ENCODE assay signal across 8 cellular contexts in genomic region chr14:73645248-73645610, GRCh38. TPM values are rescaled to one million over a fixed set of nuclear protein-coding genes. Genes with fewer than 3 reads are reported as not detected.
DNase-seq lines count a peak whose midpoint lies in the region; ATAC-seq and TF ChIP-seq lines count a peak whose summit lies in the region.

No MANE protein-coding gene starts in this region.

- H3K4me1 ChIP-seq in CD8-positive, alpha-beta T cell (ENCODE audit: insufficient read depth, low read length), result peaks cover 15% of the 10 kb centered on the region
- H3K4me1 ChIP-seq in Loucy (ENCODE audit: insufficient read depth, low read length, poor library complexity, severe bottlenecking) (peaks cover 17% of the 10 kb centered on the region), neuronal stem cell (ENCODE audit: control insufficient read depth in 2 of 2, insufficient read depth in 1 of 2, low read depth in 1 of 2, low read length in 2 of 2) (peaks cover 0 to 3% of the 10 kb centered on the region in 2 donors)
- peaks cover 5% of the 10 kb centered on the region for H3K4me1 ChIP-seq in effector memory CD4-positive, alpha-beta T cell (ENCODE audit: control insufficient read depth, insufficient read depth, low read length, poor library complexity, severe bottlenecking)

- H3K27me3 Mint-ChIP-seq in CD8-positive, alpha-beta T cell (ENCODE audit: low read depth), result no peaks in the 10 kb centered on the region

- no peak overlapping the region for H3K4ac ChIP-seq in neuronal stem cell (ENCODE audit: low read length)

- H3K4me2 ChIP-seq in Loucy (ENCODE audit: low read depth, low read length, poor library complexity, severe bottlenecking), result peak overlapping the region; percentile 86
- H3K4me2 ChIP-seq in neuronal stem cell (ENCODE audit: insufficient read depth, low read length, poor library complexity, severe bottlenecking), result peak overlapping the region; percentile 63

- H4K20me1 ChIP-seq in Loucy (ENCODE audit: insufficient read depth, low read length, poor library complexity, severe bottlenecking), result no peaks in the 10 kb centered on the region

- peaks cover 1% of the 10 kb centered on the region for H3K79me1 ChIP-seq in neuronal stem cell (ENCODE audit: low read depth, low read length)

- peaks cover 5% of the 10 kb centered on the region for H3K36me3 Mint-ChIP-seq in CD8-positive, alpha-beta T cell

- H3K36me3 ChIP-seq in CD8-positive, alpha-beta T cell (ENCODE audit: insufficient read depth, low read length), result no peaks in the 10 kb centered on the region
- H3K36me3 ChIP-seq in Loucy (ENCODE audit: insufficient read depth, low read length), result no peaks in the 10 kb centered on the region
- no peaks in the 10 kb centered on the region for H3K36me3 ChIP-seq in effector memory CD4-positive, alpha-beta T cell (ENCODE audit: control insufficient read depth, insufficient read depth, low read length)
- no peaks in the 10 kb centered on the region for H3K36me3 ChIP-seq in neuronal stem cell (replicated peaks in 1 of 2; ENCODE audit: control insufficient read depth in 2 of 2, insufficient read depth in 2 of 2, low read length in 2 of 2)

- H3K4me3 ChIP-seq in CD8-positive, alpha-beta T cell (ENCODE audit: low read depth, low read length), result peak overlapping the region; percentile 67
- H3K4me3 ChIP-seq in Loucy (ENCODE audit: low read length, poor library complexity, severe bottlenecking), result peak overlapping the region; percentile 96
- H3K4me3 ChIP-seq in effector memory CD4-positive, alpha-beta T cell (ENCODE audit: insufficient read depth, low read depth, low read length, poor library complexity, severe bottlenecking), result peak overlapping the region; percentile 86
- peak overlapping the region; percentile 92 to 98 for H3K4me3 ChIP-seq in neuronal stem cell (ENCODE audit: low read length in 2 of 2)

- no peak for ATAC-seq in CD8-positive, alpha-beta T cell
- ATAC-seq in HG03520 (IDR thresholded peaks at IDR 0.05; ENCODE audit: unreplicated experiment), result no peak

- H3K9ac ChIP-seq in Loucy (ENCODE audit: low read depth, low read length, poor library complexity, severe bottlenecking) (peak overlapping the region; percentile 85), neuronal stem cell (ENCODE audit: low read depth, low read length, poor library complexity) (peak overlapping the region; percentile 89)

- H2AFZ ChIP-seq in Loucy (ENCODE audit: low read length), result peak overlapping the region; percentile 91
- peak overlapping the region; percentile 96 for H2AFZ ChIP-seq in neuronal stem cell (ENCODE audit: low read length)

- CTCF ChIA-PET in CD8-positive, alpha-beta T cell (lab: Charles Lee), result interaction anchor here (0.9 to 1.3 kb wide), 2 partner anchors 12 to 136 kb away, joined by 3 to 5 read pairs; no protein-coding TSS in a partner anchor

- no peaks in the 10 kb centered on the region for H3K9me3 Mint-ChIP-seq in CD8-positive, alpha-beta T cell

- no peak overlapping the region for H3K18ac ChIP-seq in neuronal stem cell (ENCODE audit: low read length)

- POLR2A ChIA-PET in CD8-positive, alpha-beta T cell (lab: Charles Lee), result interaction anchor here (1.0 to 2.5 kb wide), 4 partner anchors 32 to 241 kb away, joined by 4 to 9 read pairs (median 4); partner anchors contain the start of genes ACOT4, ACOT6, RIOX1 and ZNF410

- WGBS in neuronal stem cell (ENCODE audit: extremely low coverage in 2 of 2, insufficient read length in 2 of 2, insufficient replicate concordance in 1 of 2), 2 donors, result no CpG with 5 or more reads among the region's 7 CpGs

- peak overlapping the region; percentile 61 for H3K27ac ChIP-seq in CD8-positive, alpha-beta T cell (ENCODE audit: low read depth, low read length)
- H3K27ac ChIP-seq in effector memory CD4-positive, alpha-beta T cell (ENCODE audit: insufficient read depth, low read length, poor library complexity, severe bottlenecking), result peak overlapping the region; percentile 79
- no peak overlapping the region for H3K27ac ChIP-seq in neuronal stem cell (replicated peaks; ENCODE audit: low read length)

- H4K8ac ChIP-seq in neuronal stem cell (ENCODE audit: low read depth, low read length), result no peak overlapping the region

- no peaks in the 10 kb centered on the region for H3K79me2 ChIP-seq in Loucy (ENCODE audit: insufficient read depth, low read length)

- no peak overlapping the region for H3K14ac ChIP-seq in neuronal stem cell (ENCODE audit: low read length)

- no peaks in the 10 kb centered on the region for H3K9me2 ChIP-seq in Loucy (replicated peaks; ENCODE audit: low read depth, low read length)

- DNase-seq in CD8-positive, alpha-beta T cell, result no peak
- DNase-seq in effector memory CD4-positive, alpha-beta T cell, result no peak
- DNase-seq in neuronal stem cell (ENCODE audit: low spot score), result no peak
- no peak for DNase-seq in HT-29 (ENCODE audit: low spot score)
- no peak for DNase-seq in SK-N-DZ (ENCODE audit: low spot score)
- DNase-seq in NOMO-1 treated with DMSO at 0.1 percent for 48 hours (lab: John Stamatoyannopoulos, UW; ENCODE audit: unreplicated experiment), result no peak

- no peaks in the 10 kb centered on the region for H3K27me3 ChIP-seq in CD8-positive, alpha-beta T cell (ENCODE audit: insufficient read depth, low read length)
- H3K27me3 ChIP-seq in Loucy (ENCODE audit: insufficient read depth, low read length, poor library complexity, severe bottlenecking) (no peaks in the 10 kb centered on the region), neuronal stem cell (ENCODE audit: control insufficient read depth in 3 of 3, insufficient read depth in 3 of 3, low read depth in 1 of 3, low read length in 3 of 3) (no peaks in the 10 kb centered on the region)
- H3K27me3 ChIP-seq in effector memory CD4-positive, alpha-beta T cell (replicated peaks; ENCODE audit: control insufficient read depth, insufficient read depth, low read length, poor library complexity, severe bottlenecking), result no peaks in the 10 kb centered on the region

- no peak overlapping the region for H2BK120ac ChIP-seq in neuronal stem cell (ENCODE audit: low read depth, low read length)

- no peak overlapping the region for H3K23ac ChIP-seq in neuronal stem cell (ENCODE audit: low read depth, low read length, poor library complexity)

- intact Hi-C loops in CD8-positive, alpha-beta T cell (cut with DNase I, micrococcal nuclease), result loop anchor here (2.0 to 10.0 kb wide), 4 partner anchors 68 to 210 kb away; partner anchors contain the start of genes NUMB (in 1 of the 2) and PTGR2 (in 1 of the 2)

- no peak overlapping the region for H4K91ac ChIP-seq in neuronal stem cell (ENCODE audit: low read depth, low read length, poor library complexity)

- H3K4me1 Mint-ChIP-seq in CD8-positive, alpha-beta T cell (ENCODE audit: low read depth), result peaks cover 17% of the 10 kb centered on the region

- H2BK12ac ChIP-seq in neuronal stem cell (ENCODE audit: low read length), result no peak overlapping the region

- no peaks in the 10 kb centered on the region for H3K9me3 ChIP-seq in CD8-positive, alpha-beta T cell (ENCODE audit: low read length)
- H3K9me3 ChIP-seq in Loucy (ENCODE audit: insufficient read depth, low read depth, low read length), result no peaks in the 10 kb centered on the region
- no peaks in the 10 kb centered on the region for H3K9me3 ChIP-seq in effector memory CD4-positive, alpha-beta T cell (ENCODE audit: control insufficient read depth, low read length)
- H3K9me3 ChIP-seq in neuronal stem cell (replicated peaks in 1 of 2; ENCODE audit: control insufficient read depth in 2 of 2, insufficient read depth in 1 of 2, low read depth in 1 of 2, low read length in 2 of 2), result no peaks in the 10 kb centered on the region

- no peak overlapping the region for H2AK5ac ChIP-seq in neuronal stem cell (ENCODE audit: low read depth, low read length)

- no peak for TF ChIP-seq CTCF in CD8-positive, alpha-beta T cell (IDR thresholded peaks at IDR 0.05)
- TF ChIP-seq CTCF in Loucy (conservative IDR thresholded peaks at IDR 0.05; ENCODE audit: low read length), result no peak

- no peak overlapping the region for H2BK5ac ChIP-seq in neuronal stem cell (ENCODE audit: low read length)

- H3F3A ChIP-seq in Loucy (ENCODE audit: low read depth), result no peaks in the 10 kb centered on the region

- H3K27ac Mint-ChIP-seq in CD8-positive, alpha-beta T cell, result peak overlapping the region; percentile 85

- no peak overlapping the region for H2BK15ac ChIP-seq in neuronal stem cell (ENCODE audit: low read length)

- H3K4me3 Mint-ChIP-seq in CD8-positive, alpha-beta T cell, result peak overlapping the region; percentile 89

RNA-seq across cellular contexts. Expression of gene DNAL1, which starts 0.4 kb away (rescaled TPM):
- total RNA-seq in CD8-positive, alpha-beta T cell, result 1 to 10 TPM; 2.8 to 3.3 TPM
- 15.2 TPM for polyA plus RNA-seq in neuronal stem cell (2013, experiment 1 of 2)
- polyA plus RNA-seq in neuronal stem cell (2013, experiment 2 of 2), result 13.6 TPM
- 1.1 and 3.2 TPM in 2 replicates for total RNA-seq in HT-29 (2014; rRNA removed; shearing (Covaris generic))
- polyA plus RNA-seq in SK-N-DZ (2014; cell fraction: cytosol; rRNA removed), result 15.2 and 17.7 TPM in 2 replicates
- polyA plus RNA-seq in SK-N-DZ (2014; cell fraction: nucleus; rRNA removed), result 2.2 and 6.1 TPM in 2 replicates

RNA-seq across cellular contexts. Expression of gene ACOT6, which starts 32.9 kb away (rescaled TPM):
- total RNA-seq in CD8-positive, alpha-beta T cell, result not detected
- polyA plus RNA-seq in neuronal stem cell (2013, experiment 1 of 2), result not detected
- polyA plus RNA-seq in neuronal stem cell (2013, experiment 2 of 2), result not detected
- total RNA-seq in HT-29 (2014; rRNA removed; shearing (Covaris generic)), result not detected in 2 replicates
- not detected in 2 replicates for polyA plus RNA-seq in SK-N-DZ (2014; cell fraction: cytosol; rRNA removed)
- not detected in 2 replicates for polyA plus RNA-seq in SK-N-DZ (2014; cell fraction: nucleus; rRNA removed)

RNA-seq across cellular contexts. Expression of gene ACOT4, which starts 53.6 kb away (rescaled TPM):
- 1 to 10 TPM in 1 of 2 experiments, under 1 TPM in 1; 0.81 to 1.1 TPM for total RNA-seq in CD8-positive, alpha-beta T cell
- 0.20 TPM for polyA plus RNA-seq in neuronal stem cell (2013, experiment 1 of 2)
- 0.10 TPM for polyA plus RNA-seq in neuronal stem cell (2013, experiment 2 of 2)
- total RNA-seq in HT-29 (2014; rRNA removed; shearing (Covaris generic)), result 3.3 and 3.5 TPM in 2 replicates
- polyA plus RNA-seq in SK-N-DZ (2014; cell fraction: cytosol; rRNA removed), result 0.31 and 0.43 TPM in 2 replicates
- 0.18 and 0.60 TPM in 2 replicates for polyA plus RNA-seq in SK-N-DZ (2014; cell fraction: nucleus; rRNA removed)
